29 cellular contexts compared by ENCODE assay signal in the genomic region with DNA sequence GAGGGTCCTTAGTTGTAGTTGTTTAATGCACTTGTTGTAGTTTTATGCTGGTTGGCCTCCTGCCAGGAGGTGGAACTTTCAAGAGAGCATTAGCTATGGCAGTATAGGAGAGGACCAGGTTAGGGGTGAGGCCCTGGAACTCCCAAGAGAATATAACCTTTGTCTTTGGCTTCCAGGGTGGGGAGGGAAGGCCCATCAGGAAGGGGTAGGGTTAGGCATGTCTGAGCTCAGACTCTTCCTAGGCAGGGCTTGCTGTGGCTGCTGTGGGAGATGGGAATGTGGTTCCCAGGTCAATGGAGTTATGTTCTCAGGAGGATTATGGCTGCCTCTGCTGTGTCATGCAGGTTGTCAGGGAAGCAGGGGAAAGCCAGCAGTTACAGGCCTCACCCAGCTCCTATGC. TPM values are rescaled to one million over a fixed set of nuclear protein-coding genes. Genes with fewer than 3 reads are reported as not detected.
"Had no signal": no experiment of that assay in that cellular context is flagged by ENCODE, and none has a peak within 500 bp of the region (broad histone marks: within the 10 kb centered on the region; RNA-seq: fewer than 3 reads in every experiment).

No MANE protein-coding gene starts in this region.

- H3K4me3 Mint-ChIP-seq: activated CD8-positive, alpha-beta T cell treated with anti-CD3 and anti-CD28 coated beads, Interleukin-2, amount 10 ng/mL, durations not matched to agents 7 days and 5 days; activated naive CD8-positive, alpha-beta T cell treated with anti-CD3 and anti-CD28 coated beads, Interleukin-2, amount 10 ng/mL, durations not matched to agents 7 days and 5 days; T-helper 1 cell treated with Interleukin-12 subunit alpha and Interleukin-12 subunit beta and Interleukin-4 antibody, amounts not matched to agents 30 μg/mL and 1 μg/mL, for 36 hours had no signal

- H3K9me3 ChIP-seq: adrenal gland, SJSA1 had no signal

- H3K27ac Mint-ChIP-seq: activated CD8-positive, alpha-beta T cell treated with anti-CD3 and anti-CD28 coated beads, Interleukin-2, amount 10 ng/mL, durations not matched to agents 7 days and 5 days; activated naive CD8-positive, alpha-beta T cell treated with anti-CD3 and anti-CD28 coated beads, Interleukin-2, amount 10 ng/mL, durations not matched to agents 7 days and 5 days; T-helper 1 cell treated with Interleukin-12 subunit alpha and Interleukin-12 subunit beta and Interleukin-4 antibody, amounts not matched to agents 30 μg/mL and 1 μg/mL, for 36 hours had no signal

- ATAC-seq: activated CD4-positive, CD25-positive, alpha-beta regulatory T cell treated with anti-CD3 and anti-CD28 coated beads, Interleukin-2, amount 50 U/mL, for 24 hours; activated CD8-positive, alpha-beta T cell treated with anti-CD3 and anti-CD28 coated beads, Interleukin-2, amount 10 ng/mL, durations not matched to agents 7 days and 5 days; SK-N-SH treated with all-trans-retinoic acid at 6 μM for 48 hours had no signal

- H3K27me3 ChIP-seq: SJSA1 had no signal

- H3K27ac ChIP-seq: adrenal gland, SJSA1 had no signal

- H3K4me3 ChIP-seq: adrenal gland, SJSA1 had no signal

- H3K4me1 ChIP-seq: adrenal gland, SJSA1 had no signal

- H3K36me3 ChIP-seq: adrenal gland, SJSA1 had no signal

- DNase-seq: activated CD4-positive, alpha-beta T cell treated with anti-CD3 and anti-CD28 coated beads for 4 hours; activated CD4-positive, alpha-beta T cell treated with anti-CD3 and anti-CD28 coated beads, Interleukin-2, amount 50 U/mL, for 4 hours; activated CD8-positive, alpha-beta memory T cell treated with anti-CD3 and anti-CD28 coated beads, Interleukin-2, amount 50 U/mL, for 48 hours; activated CD8-positive, alpha-beta T cell treated with anti-CD3 and anti-CD28 coated beads, Interleukin-2, amount 10 ng/mL, durations not matched to agents 7 days and 5 days; activated naive CD4-positive, alpha-beta T cell treated with anti-CD3 and anti-CD28 coated beads, Interleukin-2, amount 50 U/mL, for 16 hours; activated naive CD8-positive, alpha-beta T cell treated with anti-CD3 and anti-CD28 coated beads, Interleukin-2, amount 10 ng/mL, durations not matched to agents 7 days and 5 days; activated T-cell treated with anti-CD3 and anti-CD28 coated beads, Interleukin-2, amount 50 U/mL, for 1 hour; adrenal gland; anterior cingulate cortex; caudate nucleus; Kasumi-1; KBM-7; NCI-H1048; NCI-H1417 treated with DMSO at 0.1 percent for 48 hours; NCI-H1694; NCI-H2029 treated with DMSO at 0.1 percent for 48 hours; NCI-H2171; NCI-H2227 treated with DMSO at 0.1 percent for 48 hours; NCI-H446 treated with DMSO at 0.1 percent for 48 hours; NCI-H524 treated with DMSO at 0.1 percent for 48 hours; NCI-H82; SW 1271 had no signal

RNA-seq across cellular contexts. Expression of a gene that starts 20.0 kb away (rescaled TPM):
- total RNA-seq: activated CD8-positive, alpha-beta T cell treated with anti-CD3 and anti-CD28 coated beads, Interleukin-2, amount 10 ng/mL, durations not matched to agents 7 days and 5 days; activated naive CD8-positive, alpha-beta T cell treated with anti-CD3 and anti-CD28 coated beads, Interleukin-2, amount 10 ng/mL, durations not matched to agents 7 days and 5 days; adrenal gland; M059J; OCI-LY7; RPMI7951; SJSA1 had no signal
- polyA plus RNA-seq: adrenal gland had no signal
